Comparison of ENCODE assay signal across 13 cellular contexts in genomic region chr21:45540601-45540970, GRCh38. TPM values are rescaled to one million over a fixed set of nuclear protein-coding genes. Genes with fewer than 3 reads are reported as not detected.
DNase-seq lines count a peak whose midpoint lies in the region; ATAC-seq and FAIRE-seq lines count a peak whose summit lies in the region.
"Had no signal": no experiment of that assay in that cellular context is flagged by ENCODE, and none has a peak within 500 bp of the region (broad histone marks: within the 10 kb centered on the region; RNA-seq: fewer than 3 reads in every experiment).

No MANE protein-coding gene starts in this region.

- H3K9me3 Mint-ChIP-seq in CD4-positive, CD25-positive, alpha-beta regulatory T cell = peaks cover 0 to 2% (median 0%) of the 10 kb centered on the region in 7 donors
- no peaks in the 10 kb centered on the region for H3K9me3 Mint-ChIP-seq in IgD-negative memory B cell
- no peaks in the 10 kb centered on the region for H3K9me3 Mint-ChIP-seq in activated naive CD8-positive, alpha-beta T cell treated with anti-CD3 and anti-CD28 coated beads, Interleukin-2, amount 50 U/mL, for 24 hours
- no peaks in the 10 kb centered on the region for H3K9me3 Mint-ChIP-seq in naive thymus-derived CD4-positive, alpha-beta T cell
- H3K9me3 Mint-ChIP-seq: activated naive CD4-positive, alpha-beta T cell treated with anti-CD3 and anti-CD28 coated beads, Interleukin-2, amount 50 U/mL, for 72 hours had no signal

- peak overlapping the region; percentile 66 for H3K27ac ChIP-seq in CD4-positive, CD25-positive, alpha-beta regulatory T cell (ENCODE audit: insufficient read depth, low read length, poor library complexity, severe bottlenecking)
- peak overlapping the region; percentile 80 for H3K27ac ChIP-seq in naive thymus-derived CD4-positive, alpha-beta T cell (ENCODE audit: low read depth, low read length)
- peak overlapping the region in 1 of 2 donors; percentile 33 for H3K27ac ChIP-seq in small intestine (ENCODE audit: low read depth in 1 of 2, low read length in 1 of 2)

- H3K27me3 Mint-ChIP-seq in CD4-positive, CD25-positive, alpha-beta regulatory T cell = no peaks in the 10 kb centered on the region
- no peaks in the 10 kb centered on the region for H3K27me3 Mint-ChIP-seq in IgD-negative memory B cell
- H3K27me3 Mint-ChIP-seq in activated naive CD8-positive, alpha-beta T cell treated with anti-CD3 and anti-CD28 coated beads, Interleukin-2, amount 50 U/mL, for 24 hours = no peaks in the 10 kb centered on the region
- H3K27me3 Mint-ChIP-seq in naive thymus-derived CD4-positive, alpha-beta T cell = no peaks in the 10 kb centered on the region

- DNase-seq in CD4-positive, CD25-positive, alpha-beta regulatory T cell = no peak
- DNase-seq in activated naive CD8-positive, alpha-beta T cell treated with anti-CD3 and anti-CD28 coated beads, Interleukin-2, amount 50 U/mL, for 24 hours = no peak
- DNase-seq in naive thymus-derived CD4-positive, alpha-beta T cell = peak in 2 of 9 donors; percentile 5 to 9
- DNase-seq in small intestine = no peak
- no peak for DNase-seq in UCSD-AML1 (lab: John Stamatoyannopoulos, UW; ENCODE audit: unreplicated experiment)
- DNase-seq: DMS79; NCI-H1048; stimulated activated CD4-positive, alpha-beta T cell treated with anti-CD3 and anti-CD28 coated beads, Interleukin-1b, Interleukin-23, amount 100 ng/mL, for 48 hours; transverse colon had no signal

- peaks cover 0 to 21% (median 7%) of the 10 kb centered on the region in 4 donors for H3K4me1 Mint-ChIP-seq in CD4-positive, CD25-positive, alpha-beta regulatory T cell
- peaks cover 6 to 11% (median 9%) of the 10 kb centered on the region in 3 donors for H3K4me1 Mint-ChIP-seq in IgD-negative memory B cell
- H3K4me1 Mint-ChIP-seq in activated naive CD8-positive, alpha-beta T cell treated with anti-CD3 and anti-CD28 coated beads, Interleukin-2, amount 50 U/mL, for 24 hours = peaks cover 18% of the 10 kb centered on the region
- peaks cover 12 to 20% (median 16%) of the 10 kb centered on the region in 7 donors for H3K4me1 Mint-ChIP-seq in naive thymus-derived CD4-positive, alpha-beta T cell

- intact Hi-C loops in naive thymus-derived CD4-positive, alpha-beta T cell (cut with micrococcal nuclease) = loop anchor here (2.0 to 5.0 kb wide), 2 partner anchors 62 to 253 kb away; partner anchors contain the start of gene POFUT2 (in 2 of the 2)

- no peak for ATAC-seq in CD4-positive, CD25-positive, alpha-beta regulatory T cell (ENCODE audit: low read depth in 2 of 2)
- ATAC-seq in activated naive CD8-positive, alpha-beta T cell treated with anti-CD3 and anti-CD28 coated beads, Interleukin-2, amount 50 U/mL, for 24 hours = no peak
- no peak for ATAC-seq in naive thymus-derived CD4-positive, alpha-beta T cell
- ATAC-seq in GM21515 (IDR thresholded peaks at IDR 0.05; ENCODE audit: unreplicated experiment) (no peak), GM18502 (IDR thresholded peaks at IDR 0.05; ENCODE audit: poor library complexity, unreplicated experiment) (no peak)
- ATAC-seq: activated naive CD4-positive, alpha-beta T cell treated with anti-CD3 and anti-CD28 coated beads, Interleukin-2, amount 50 U/mL, for 72 hours had no signal

- FAIRE-seq in small intestine (lab: Jason Lieb, UNC) = no peak

- POLR2A ChIA-PET in naive thymus-derived CD4-positive, alpha-beta T cell (lab: Charles Lee) = interaction anchor here (1.0 kb wide), 1 partner anchor 105 kb away, joined by 3 read pairs; no protein-coding TSS in a partner anchor

- peak overlapping the region; percentile 83 to 89 (median 86) for H3K4me3 Mint-ChIP-seq in CD4-positive, CD25-positive, alpha-beta regulatory T cell
- H3K4me3 Mint-ChIP-seq in IgD-negative memory B cell = peak overlapping the region; percentile 71 to 92 (median 84)
- peak overlapping the region; percentile 85 for H3K4me3 Mint-ChIP-seq in activated naive CD8-positive, alpha-beta T cell treated with anti-CD3 and anti-CD28 coated beads, Interleukin-2, amount 50 U/mL, for 24 hours
- H3K4me3 Mint-ChIP-seq in naive thymus-derived CD4-positive, alpha-beta T cell = peak overlapping the region; percentile 66 to 89 (median 78)

- H3K4me1 ChIP-seq in CD4-positive, CD25-positive, alpha-beta regulatory T cell (ENCODE audit: control insufficient read depth, insufficient read depth, low read length, poor library complexity, severe bottlenecking) = peaks cover 20% of the 10 kb centered on the region
- H3K4me1 ChIP-seq in naive thymus-derived CD4-positive, alpha-beta T cell (ENCODE audit: control insufficient read depth in 2 of 2, insufficient read depth in 2 of 2, low read length in 2 of 2) = peaks cover 7 to 15% of the 10 kb centered on the region in 2 donors
- H3K4me1 ChIP-seq in small intestine (ENCODE audit: control insufficient read depth in 2 of 2, insufficient read depth in 1 of 2, low read depth in 1 of 2, low read length in 1 of 2) = peaks cover 0 to 2% of the 10 kb centered on the region in 2 donors

- H3K27me3 ChIP-seq in CD4-positive, CD25-positive, alpha-beta regulatory T cell (ENCODE audit: control insufficient read depth, insufficient read depth, low read length) = no peaks in the 10 kb centered on the region
- no peaks in the 10 kb centered on the region for H3K27me3 ChIP-seq in naive thymus-derived CD4-positive, alpha-beta T cell (ENCODE audit: control insufficient read depth in 2 of 2, insufficient read depth in 2 of 2, low read length in 2 of 2)
- H3K27me3 ChIP-seq in small intestine (ENCODE audit: control insufficient read depth in 2 of 2, insufficient read depth in 2 of 2, low read length in 2 of 2) = no peaks in the 10 kb centered on the region
- H3K27me3 ChIP-seq: transverse colon had no signal

- no peaks in the 10 kb centered on the region for H3K9me3 ChIP-seq in CD4-positive, CD25-positive, alpha-beta regulatory T cell (ENCODE audit: control insufficient read depth in 2 of 2, low read length in 2 of 2)
- no peaks in the 10 kb centered on the region for H3K9me3 ChIP-seq in naive thymus-derived CD4-positive, alpha-beta T cell (ENCODE audit: control insufficient read depth in 2 of 3, low read length in 3 of 3)
- H3K9me3 ChIP-seq in small intestine (ENCODE audit: control insufficient read depth, low read depth) = no peaks in the 10 kb centered on the region
- H3K9me3 ChIP-seq: transverse colon had no signal

- 77 to 86% (median 79%) methylated on average over 10 of the region's 10 CpGs for WGBS in small intestine, 3 donors

- no peaks in the 10 kb centered on the region for H3K36me3 ChIP-seq in CD4-positive, CD25-positive, alpha-beta regulatory T cell (ENCODE audit: control insufficient read depth, insufficient read depth, low read length)
- H3K36me3 ChIP-seq in naive thymus-derived CD4-positive, alpha-beta T cell (ENCODE audit: control insufficient read depth in 2 of 3, insufficient read depth in 3 of 3, low read length in 3 of 3) = no peaks in the 10 kb centered on the region
- H3K36me3 ChIP-seq in small intestine (ENCODE audit: control insufficient read depth in 2 of 2, insufficient read depth in 2 of 2, low read length in 2 of 2) = no peaks in the 10 kb centered on the region
- H3K36me3 ChIP-seq: transverse colon had no signal

- no peaks in the 10 kb centered on the region for H3K36me3 Mint-ChIP-seq in CD4-positive, CD25-positive, alpha-beta regulatory T cell
- H3K36me3 Mint-ChIP-seq in IgD-negative memory B cell = no peaks in the 10 kb centered on the region
- peaks cover 18% of the 10 kb centered on the region for H3K36me3 Mint-ChIP-seq in activated naive CD8-positive, alpha-beta T cell treated with anti-CD3 and anti-CD28 coated beads, Interleukin-2, amount 50 U/mL, for 24 hours (ENCODE audit: low read depth)
- H3K36me3 Mint-ChIP-seq in naive thymus-derived CD4-positive, alpha-beta T cell = peaks cover 0 to 4% (median 0%) of the 10 kb centered on the region in 5 donors
- H3K36me3 Mint-ChIP-seq: activated naive CD4-positive, alpha-beta T cell treated with anti-CD3 and anti-CD28 coated beads, Interleukin-2, amount 50 U/mL, for 72 hours had no signal

- CTCF ChIA-PET in naive thymus-derived CD4-positive, alpha-beta T cell (lab: Charles Lee) = interaction anchor here (1.0 to 1.7 kb wide), 2 partner anchors 55 to 57 kb away, joined by 3 to 6 read pairs; no protein-coding TSS in a partner anchor

- peak overlapping the region; percentile 11 to 91 (median 73) for H3K27ac Mint-ChIP-seq in CD4-positive, CD25-positive, alpha-beta regulatory T cell
- peak overlapping the region in 2 of 3 donors; percentile 81 to 88 for H3K27ac Mint-ChIP-seq in IgD-negative memory B cell
- peak overlapping the region; percentile 88 for H3K27ac Mint-ChIP-seq in activated naive CD8-positive, alpha-beta T cell treated with anti-CD3 and anti-CD28 coated beads, Interleukin-2, amount 50 U/mL, for 24 hours
- H3K27ac Mint-ChIP-seq in naive thymus-derived CD4-positive, alpha-beta T cell = peak overlapping the region; percentile 18 to 92 (median 75)

- no peak overlapping the region for H3K4me3 ChIP-seq in CD4-positive, CD25-positive, alpha-beta regulatory T cell (ENCODE audit: low read depth, low read length)
- no peak overlapping the region for H3K4me3 ChIP-seq in naive thymus-derived CD4-positive, alpha-beta T cell (ENCODE audit: low read length)
- no peak overlapping the region for H3K4me3 ChIP-seq in small intestine (ENCODE audit: low read depth in 1 of 2, low read length in 2 of 2)

RNA-seq across cellular contexts. Expression of gene SLC19A1, which starts 1.7 kb away (rescaled TPM):
- total RNA-seq in CD4-positive, CD25-positive, alpha-beta regulatory T cell = 10.8 TPM
- 1 to 10 TPM; 4.7 to 6.8 (median 5.0) TPM for polyA plus RNA-seq in CD4-positive, CD25-positive, alpha-beta regulatory T cell
- polyA plus RNA-seq in IgD-negative memory B cell (15.2 TPM), small intestine (10 to 100 TPM; 12.6 to 20.8 (median 14.8) TPM)
- 10 to 100 TPM; 10.5 to 49.1 (median 21.6) TPM for total RNA-seq in naive thymus-derived CD4-positive, alpha-beta T cell
- polyA plus RNA-seq in naive thymus-derived CD4-positive, alpha-beta T cell = 10 to 100 TPM; 11.7 to 15.6 TPM
